24 cellular contexts compared by ENCODE assay signal in the genomic region with DNA sequence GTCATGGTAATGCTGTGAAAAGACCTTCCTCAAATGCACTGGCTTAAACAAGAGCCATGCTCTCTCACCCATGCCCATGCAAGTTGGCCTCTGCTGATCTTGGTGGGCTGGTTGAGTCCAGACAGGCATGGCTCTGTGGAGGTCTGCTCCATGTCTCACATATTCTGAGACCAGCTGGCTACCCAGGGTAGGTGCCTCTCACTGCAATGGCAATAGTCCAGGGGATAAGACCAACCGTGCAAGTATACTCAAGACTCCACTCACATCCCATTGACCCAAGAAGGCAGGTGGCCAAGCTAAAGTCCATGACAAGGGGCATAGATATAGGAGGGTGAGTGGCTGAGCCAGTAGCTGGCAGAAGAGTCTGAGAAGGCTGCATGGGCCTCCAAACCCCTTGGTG. TPM values are rescaled to one million over a fixed set of nuclear protein-coding genes. Genes with fewer than 3 reads are reported as not detected.
"Had no signal": no experiment of that assay in that cellular context is flagged by ENCODE, and none has a peak within 500 bp of the region (broad histone marks: within the 10 kb centered on the region; RNA-seq: fewer than 3 reads in every experiment).

No MANE protein-coding gene starts in this region.

- ATAC-seq: naive thymus-derived CD8-positive, alpha-beta T cell; psoas muscle; right cardiac atrium; right lobe of liver; stimulated activated naive B cell treated with anti-CD40 and anti-IgM and Interleukin-4, amounts not matched to agents 10 μg/mL and 1 μg/mL and 100 μg/mL, for 72 hours had no signal

- H3K27ac Mint-ChIP-seq: naive B cell; naive thymus-derived CD8-positive, alpha-beta T cell; nephron; neural progenitor cell; progenitor cell of endocrine pancreas; stimulated activated naive B cell treated with anti-CD40 and anti-IgM and Interleukin-4, amounts not matched to agents 10 μg/mL and 1 μg/mL and 100 μg/mL, for 72 hours; stimulated activated naive CD8-positive, alpha-beta T cell treated with anti-CD3 and anti-CD28 coated beads, Interleukin-15, Interleukin-2, amounts not matched to agents 100 ng/mL and 50 ng/mL, for 24 hours had no signal

- DNase-seq: naive B cell; naive thymus-derived CD8-positive, alpha-beta T cell; occipital lobe; ovary; posterior cingulate gyrus; psoas muscle; right cardiac atrium; right lobe of liver; stimulated activated CD4-positive, alpha-beta T cell treated with anti-CD3 and anti-CD28 coated beads, Interleukin-12 subunit alpha, Interleukin-12 subunit beta, amount 100 ng/mL, for 4 hours; stimulated activated CD4-positive, alpha-beta T cell treated with anti-CD3 and anti-CD28 coated beads, Interleukin-1b, Interleukin-23, amount 100 ng/mL, for 48 hours; stimulated activated CD4-positive, alpha-beta T cell treated with anti-CD3 and anti-CD28 coated beads, Interleukin-4, amount 100 ng/mL, for 1 hour; stimulated activated CD4-positive, alpha-beta T cell treated with anti-CD3 and anti-CD28 coated beads, Interleukin-4, amount 100 ng/mL, for 4 hours; stimulated activated CD8-positive, alpha-beta memory T cell treated with anti-CD3 and anti-CD28 coated beads, Interleukin-4, amount 100 ng/mL, for 48 hours; stimulated activated naive B cell treated with anti-CD40 and anti-IgM and Interleukin-4, amounts not matched to agents 10 μg/mL and 1 μg/mL and 100 μg/mL, for 72 hours; stimulated activated naive CD4-positive, alpha-beta T cell treated with Interleukin-2 at 50 U/mL for 16 hours; stomach; thyroid gland; trophoblast cell; upper lobe of left lung had no signal

- H3K4me1 Mint-ChIP-seq: nephron; neural progenitor cell; stimulated activated naive B cell treated with anti-CD40 and anti-IgM and Interleukin-4, amounts not matched to agents 10 μg/mL and 1 μg/mL and 100 μg/mL, for 72 hours had no signal

- H3K4me3 Mint-ChIP-seq: naive thymus-derived CD8-positive, alpha-beta T cell; nephron; neural progenitor cell; stimulated activated naive B cell treated with anti-CD40 and anti-IgM and Interleukin-4, amounts not matched to agents 10 μg/mL and 1 μg/mL and 100 μg/mL, for 72 hours; stimulated activated naive CD8-positive, alpha-beta T cell treated with anti-CD3 and anti-CD28 coated beads, Interleukin-15, Interleukin-2, amounts not matched to agents 100 ng/mL and 50 ng/mL, for 24 hours had no signal

- H3K36me3 Mint-ChIP-seq: neural progenitor cell had no signal

RNA-seq across cellular contexts. Expression of a gene that starts 14.2 kb away (rescaled TPM):
- total RNA-seq: naive thymus-derived CD8-positive, alpha-beta T cell; smooth muscle cell had no signal
